ENCODE assay signal across 1 cellular context in genomic region chr3:130893240-130894129, GRCh38.
TF ChIP-seq lines count a peak whose summit lies in the region.

ATP2C1 (plus strand) TSS chr3:130894084; CDS start chr3:130894770, 686 bp downstream.

TF ChIP-seq in A549, 52 proteins besides CTCF, POLR2A, EP300 and RAD21 (continued from another document):
- TF ChIP-seq MAFK (IDR thresholded peaks at IDR 0.05; ENCODE audit: partially characterized antibody) = no peak
